In the genomic region with DNA sequence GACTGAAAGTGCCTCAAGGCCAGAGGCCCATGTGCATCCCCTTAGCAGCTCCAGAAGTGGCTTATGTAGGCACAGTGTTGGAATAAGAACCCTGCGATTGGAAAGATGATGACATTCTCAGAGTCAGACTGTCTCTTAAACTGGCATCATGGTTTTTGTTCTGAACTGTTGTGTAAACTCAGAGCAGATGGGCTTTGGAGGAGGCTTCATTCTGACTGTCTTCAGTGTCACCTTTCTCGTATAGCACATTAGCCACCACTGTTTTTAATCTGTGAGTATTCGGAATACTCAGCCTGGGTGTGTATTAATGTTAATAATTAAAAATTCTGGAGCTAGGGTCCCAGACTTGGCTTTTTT, we compare ENCODE assay signal across 15 cellular contexts.
DNase-seq lines count a peak whose midpoint lies in the region; ATAC-seq lines count a peak whose summit lies in the region.
"Had no signal": no experiment of that assay in that cellular context is flagged by ENCODE, and none has a peak within 500 bp of the region (broad histone marks: within the 10 kb centered on the region; RNA-seq: fewer than 3 reads in every experiment).

No MANE protein-coding gene starts in this region.

- H3K4me3 Mint-ChIP-seq in activated CD4-positive, alpha-beta T cell treated with anti-CD3 and anti-CD28 coated beads, Interleukin-2, amount 10 ng/mL, durations not matched to agents 24 days and 14 days = no peak overlapping the region
- no peak overlapping the region for H3K4me3 Mint-ChIP-seq in dendritic cell treated with granulocyte-macrophage colony-stimulating factor and Interleukin-4, amounts not matched to agents 40 ng/mL and 50 ng/mL, for 4 days
- H3K4me3 Mint-ChIP-seq in stimulated activated memory B cell treated with anti-CD40 and anti-IgM and Interleukin-4, amounts not matched to agents 10 μg/mL and 1 μg/mL and 100 μg/mL, for 72 hours = no peak overlapping the region
- H3K4me3 Mint-ChIP-seq: activated CD4-positive, alpha-beta memory T cell treated with anti-CD3 and anti-CD28 coated beads, Interleukin-2, amount 10 ng/mL, durations not matched to agents 7 days and 5 days had no signal

- no peak overlapping the region for H3K4me3 ChIP-seq in right cardiac atrium (ENCODE audit: low read length)

- H3K36me3 Mint-ChIP-seq in activated CD4-positive, alpha-beta T cell treated with anti-CD3 and anti-CD28 coated beads, Interleukin-2, amount 10 ng/mL, durations not matched to agents 24 days and 14 days (ENCODE audit: low read depth) = peaks cover 10% of the 10 kb centered on the region
- peaks cover 12% of the 10 kb centered on the region for H3K36me3 Mint-ChIP-seq in dendritic cell treated with granulocyte-macrophage colony-stimulating factor and Interleukin-4, amounts not matched to agents 40 ng/mL and 50 ng/mL, for 4 days (ENCODE audit: low read depth)
- no peaks in the 10 kb centered on the region for H3K36me3 Mint-ChIP-seq in stimulated activated memory B cell treated with anti-CD40 and anti-IgM and Interleukin-4, amounts not matched to agents 10 μg/mL and 1 μg/mL and 100 μg/mL, for 72 hours

- H3K27ac Mint-ChIP-seq in activated CD4-positive, alpha-beta T cell treated with anti-CD3 and anti-CD28 coated beads, Interleukin-2, amount 10 ng/mL, durations not matched to agents 24 days and 14 days = peak overlapping the region; percentile 38
- peak overlapping the region; percentile 15 for H3K27ac Mint-ChIP-seq in dendritic cell treated with granulocyte-macrophage colony-stimulating factor and Interleukin-4, amounts not matched to agents 40 ng/mL and 50 ng/mL, for 4 days
- H3K27ac Mint-ChIP-seq in stimulated activated memory B cell treated with anti-CD40 and anti-IgM and Interleukin-4, amounts not matched to agents 10 μg/mL and 1 μg/mL and 100 μg/mL, for 72 hours = peak overlapping the region; percentile 64
- H3K27ac Mint-ChIP-seq: activated CD4-positive, alpha-beta memory T cell treated with anti-CD3 and anti-CD28 coated beads, Interleukin-2, amount 10 ng/mL, durations not matched to agents 7 days and 5 days had no signal

- no peak for DNase-seq in activated CD4-positive, alpha-beta T cell treated with anti-CD3 and anti-CD28 coated beads, Interleukin-2, amount 10 ng/mL, durations not matched to agents 24 days and 14 days
- no peak for DNase-seq in activated CD4-positive, alpha-beta T cell treated with anti-CD3 and anti-CD28 coated beads, Interleukin-2, amount 50 U/mL, for 4 hours
- DNase-seq in NCI-H1694 (lab: John Stamatoyannopoulos, UW) = peak; percentile 50
- no peak for DNase-seq in right cardiac atrium
- no peak for DNase-seq in MV-4-11 (lab: John Stamatoyannopoulos, UW)
- DNase-seq: activated CD4-positive, alpha-beta memory T cell treated with anti-CD3 and anti-CD28 coated beads, Interleukin-2, amount 10 ng/mL, durations not matched to agents 7 days and 5 days; activated effector memory CD4-positive, alpha-beta T cell treated with Interleukin-2 at 50 U/mL for 16 hours; aorta; cerebellar nuclear complex; hippocampal formation; kidney glomerular epithelial cell; NCI-H2107 had no signal

- intact Hi-C loops in activated CD4-positive, alpha-beta T cell treated with anti-CD3 and anti-CD28 coated beads, Interleukin-2, amount 10 ng/mL, durations not matched to agents 24 days and 14 days (cut with micrococcal nuclease) = loop anchor here (10.0 kb wide), 1 partner anchor 1172 kb away; no protein-coding TSS in a partner anchor
- intact Hi-C loops in dendritic cell treated with granulocyte-macrophage colony-stimulating factor and Interleukin-4, amounts not matched to agents 40 ng/mL and 50 ng/mL, for 4 days (cut with micrococcal nuclease) = no loop called here
- intact Hi-C loops in right cardiac atrium (cut with DNase I) = no loop called here

- H3K9me3 ChIP-seq in right cardiac atrium (ENCODE audit: control insufficient read depth, low read length) = no peaks in the 10 kb centered on the region

- no peak for ATAC-seq in stimulated activated memory B cell treated with anti-CD40 and anti-IgM and Interleukin-4, amounts not matched to agents 10 μg/mL and 1 μg/mL and 100 μg/mL, for 72 hours
- no peak for ATAC-seq in right cardiac atrium
- ATAC-seq in HG03378 (IDR thresholded peaks at IDR 0.05; ENCODE audit: unreplicated experiment) = no peak

- no peaks in the 10 kb centered on the region for H3K27me3 Mint-ChIP-seq in activated CD4-positive, alpha-beta T cell treated with anti-CD3 and anti-CD28 coated beads, Interleukin-2, amount 10 ng/mL, durations not matched to agents 24 days and 14 days
- H3K27me3 Mint-ChIP-seq in dendritic cell treated with granulocyte-macrophage colony-stimulating factor and Interleukin-4, amounts not matched to agents 40 ng/mL and 50 ng/mL, for 4 days = no peaks in the 10 kb centered on the region
- H3K27me3 Mint-ChIP-seq in stimulated activated memory B cell treated with anti-CD40 and anti-IgM and Interleukin-4, amounts not matched to agents 10 μg/mL and 1 μg/mL and 100 μg/mL, for 72 hours = no peaks in the 10 kb centered on the region
- H3K27me3 Mint-ChIP-seq: activated CD4-positive, alpha-beta memory T cell treated with anti-CD3 and anti-CD28 coated beads, Interleukin-2, amount 10 ng/mL, durations not matched to agents 7 days and 5 days had no signal

- no peaks in the 10 kb centered on the region for H3K27me3 ChIP-seq in right cardiac atrium (ENCODE audit: control insufficient read depth, insufficient read depth)

- H3K4me1 ChIP-seq in right cardiac atrium (ENCODE audit: control insufficient read depth, insufficient read depth, low read length) = peaks cover 20% of the 10 kb centered on the region

- H3K27ac ChIP-seq in right cardiac atrium (ENCODE audit: low read length) = no peak overlapping the region

- no peaks in the 10 kb centered on the region for H3K9me3 Mint-ChIP-seq in activated CD4-positive, alpha-beta T cell treated with anti-CD3 and anti-CD28 coated beads, Interleukin-2, amount 10 ng/mL, durations not matched to agents 24 days and 14 days
- no peaks in the 10 kb centered on the region for H3K9me3 Mint-ChIP-seq in dendritic cell treated with granulocyte-macrophage colony-stimulating factor and Interleukin-4, amounts not matched to agents 40 ng/mL and 50 ng/mL, for 4 days
- no peaks in the 10 kb centered on the region for H3K9me3 Mint-ChIP-seq in stimulated activated memory B cell treated with anti-CD40 and anti-IgM and Interleukin-4, amounts not matched to agents 10 μg/mL and 1 μg/mL and 100 μg/mL, for 72 hours
- H3K9me3 Mint-ChIP-seq: activated CD4-positive, alpha-beta memory T cell treated with anti-CD3 and anti-CD28 coated beads, Interleukin-2, amount 10 ng/mL, durations not matched to agents 7 days and 5 days had no signal

- H3K4me1 Mint-ChIP-seq in activated CD4-positive, alpha-beta T cell treated with anti-CD3 and anti-CD28 coated beads, Interleukin-2, amount 10 ng/mL, durations not matched to agents 24 days and 14 days = peaks cover 67% of the 10 kb centered on the region
- peaks cover 93% of the 10 kb centered on the region for H3K4me1 Mint-ChIP-seq in dendritic cell treated with granulocyte-macrophage colony-stimulating factor and Interleukin-4, amounts not matched to agents 40 ng/mL and 50 ng/mL, for 4 days (ENCODE audit: low read depth)
- peaks cover 97% of the 10 kb centered on the region for H3K4me1 Mint-ChIP-seq in stimulated activated memory B cell treated with anti-CD40 and anti-IgM and Interleukin-4, amounts not matched to agents 10 μg/mL and 1 μg/mL and 100 μg/mL, for 72 hours

- WGBS in right cardiac atrium = 78% methylated on average over 3 of the region's 3 CpGs
